Comparison of ENCODE assay signal across 20 cellular contexts in genomic region chr14:64292197-64292596, GRCh38. TPM values are rescaled to one million over a fixed set of nuclear protein-coding genes. Genes with fewer than 3 reads are reported as not detected.
"Had no signal": no experiment of that assay in that cellular context is flagged by ENCODE, and none has a peak within 500 bp of the region (broad histone marks: within the 10 kb centered on the region; RNA-seq: fewer than 3 reads in every experiment).

No MANE protein-coding gene starts in this region.

- H3K9me3 ChIP-seq: ascending aorta, colonic mucosa, mucosa of descending colon, prostate gland, right atrium auricular region, tibial nerve, vagina had no signal

- H3K36me3 Mint-ChIP-seq: memory B cell, naive B cell had no signal

- H3K79me2 ChIP-seq: hepatocyte had no signal

- H3K27ac ChIP-seq: ascending aorta, colonic mucosa, foreskin keratinocyte, hepatocyte, prostate gland, right atrium auricular region, tibial nerve, vagina, VCaP had no signal

- H2AFZ ChIP-seq: hepatocyte had no signal

- H3K4me2 ChIP-seq: hepatocyte had no signal

- DNase-seq: activated CD4-positive, alpha-beta T cell treated with anti-CD3 and anti-CD28 coated beads for 4 hours; activated CD8-positive, alpha-beta memory T cell treated with anti-CD3 and anti-CD28 coated beads for 24 hours; activated CD8-positive, alpha-beta memory T cell treated with anti-CD3 and anti-CD28 coated beads, Interleukin-2, amount 50 U/mL, for 48 hours; activated gamma-delta T cell treated with Interleukin-2 at 50 U/mL for 16 hours; colonic mucosa; foreskin keratinocyte; mucosa of descending colon; naive B cell; stimulated activated CD4-positive, alpha-beta T cell treated with anti-CD3 and anti-CD28 coated beads, Interleukin-2, amount 100 ng/mL, for 48 hours; stimulated activated naive B cell treated with anti-CD40 and anti-IgM and Interleukin-4, amounts not matched to agents 10 μg/mL and 1 μg/mL and 100 μg/mL, for 72 hours had no signal

- H3K4me1 ChIP-seq: colonic mucosa, prostate gland had no signal

- H3K4me3 Mint-ChIP-seq: central memory CD8-positive, alpha-beta T cell; memory B cell; T-helper 1 cell treated with Interleukin-12 subunit alpha and Interleukin-12 subunit beta and Interleukin-4 antibody, amounts not matched to agents 30 μg/mL and 1 μg/mL, for 36 hours had no signal

- H3K27ac Mint-ChIP-seq: memory B cell; stimulated activated naive B cell treated with anti-CD40 and anti-IgM and Interleukin-4, amounts not matched to agents 10 μg/mL and 1 μg/mL and 100 μg/mL, for 72 hours; T-helper 1 cell treated with Interleukin-12 subunit alpha and Interleukin-12 subunit beta and Interleukin-4 antibody, amounts not matched to agents 30 μg/mL and 1 μg/mL, for 36 hours had no signal

- ATAC-seq: foreskin keratinocyte; mucosa of descending colon; stimulated activated naive B cell treated with anti-CD40 and anti-IgM and Interleukin-4, amounts not matched to agents 10 μg/mL and 1 μg/mL and 100 μg/mL, for 72 hours had no signal

- H3K27me3 Mint-ChIP-seq: memory B cell, naive B cell had no signal

- H3K36me3 ChIP-seq: ascending aorta, colonic mucosa, prostate gland, right atrium auricular region, tibial nerve, vagina had no signal

- H3K9me3 Mint-ChIP-seq: central memory CD8-positive, alpha-beta T cell; memory B cell; naive B cell; stimulated activated naive B cell treated with anti-CD40 and anti-IgM and Interleukin-4, amounts not matched to agents 10 μg/mL and 1 μg/mL and 100 μg/mL, for 72 hours; T-helper 1 cell treated with Interleukin-12 subunit alpha and Interleukin-12 subunit beta and Interleukin-4 antibody, amounts not matched to agents 30 μg/mL and 1 μg/mL, for 36 hours had no signal

- H3K4me3 ChIP-seq: ascending aorta, colonic mucosa, hepatocyte, mucosa of descending colon, prostate gland, right atrium auricular region, tibial nerve, vagina had no signal

RNA-seq across cellular contexts. Expression of gene ESR2, which starts 2.0 kb away (rescaled TPM):
- total RNA-seq: ascending aorta had no signal
